1 cellular context compared by ENCODE assay signal in genomic region chr9:30915451-30915850, GRCh38.
TF ChIP-seq lines count a peak whose summit lies in the region.

No MANE protein-coding gene starts in this region.

TF ChIP-seq in IMR-90, 13 proteins besides CTCF, POLR2A, EP300 and RAD21 (continued from another document):
- no peak for TF ChIP-seq ELK1 (IDR thresholded peaks at IDR 0.05; ENCODE audit: borderline replicate concordance, low read depth, low read length)
- TF ChIP-seq CEBPB (IDR thresholded peaks at IDR 0.05; ENCODE audit: low read depth, low read length), result 0 out of 2 replicates have a peak, but pooled peaks have one; percentile 24
- no peak for TF ChIP-seq SMC3 (IDR thresholded peaks at IDR 0.05; ENCODE audit: low read depth, low read length)
TF ChIP-seq in IMR-90: peak in this region for 1.
